Comparison of ENCODE assay signal across 9 cellular contexts in the genomic region with DNA sequence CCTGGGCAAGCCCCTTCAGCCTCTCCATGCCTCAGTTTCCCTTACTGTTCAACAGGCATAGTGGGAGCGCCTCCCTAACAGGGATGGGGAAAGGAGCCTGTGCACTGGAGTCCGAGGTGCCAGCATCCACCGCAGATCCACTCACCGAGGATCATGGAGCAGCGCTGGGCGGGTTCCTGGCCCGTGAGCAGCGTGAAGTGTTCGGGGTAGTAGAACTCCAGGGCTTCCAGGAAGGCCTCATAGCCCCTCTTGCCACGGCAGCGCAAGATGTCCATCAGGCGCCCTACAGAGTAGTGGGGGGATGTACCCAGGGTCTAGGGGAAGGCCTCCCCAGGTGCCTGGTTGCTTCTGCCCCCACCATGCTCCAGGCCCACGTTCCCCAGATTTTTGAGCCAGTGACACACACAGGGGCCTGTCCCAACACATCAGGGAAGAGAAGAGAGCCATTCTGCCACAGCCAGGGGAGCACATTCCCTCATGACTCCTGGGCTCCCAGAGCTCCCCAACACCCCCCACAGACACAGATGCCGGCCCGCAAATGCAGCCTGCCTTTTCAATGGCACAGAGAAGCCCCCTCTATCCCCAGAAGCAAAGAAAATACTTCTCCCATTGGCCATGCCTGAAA. TPM values are rescaled to one million over a fixed set of nuclear protein-coding genes. Genes with fewer than 3 reads are reported as not detected.
DNase-seq lines count a peak whose midpoint lies in the region; ATAC-seq and TF ChIP-seq lines count a peak whose summit lies in the region.
"Had no signal": no experiment of that assay in that cellular context is flagged by ENCODE, and none has a peak within 500 bp of the region (broad histone marks: within the 10 kb centered on the region; RNA-seq: fewer than 3 reads in every experiment).

No MANE protein-coding gene starts in this region.

- peaks cover 4% of the 10 kb centered on the region for H3K4me1 Mint-ChIP-seq in activated B cell treated with CpG ODN at 0.5 μM for 24 hours
- peaks cover 16% of the 10 kb centered on the region for H3K4me1 Mint-ChIP-seq in progenitor cell of endocrine pancreas (ENCODE audit: low read depth)

- no peak overlapping the region for H3K27ac Mint-ChIP-seq in activated B cell treated with CpG ODN at 0.5 μM for 24 hours
- peak overlapping the region; percentile 31 for H3K27ac Mint-ChIP-seq in progenitor cell of endocrine pancreas

- ATAC-seq in activated B cell treated with CpG ODN at 0.5 μM for 24 hours (ENCODE audit: low read depth) (no peak), HG02763 (IDR thresholded peaks at IDR 0.05; ENCODE audit: unreplicated experiment) (no peak)

- intact Hi-C loops in activated B cell treated with CpG ODN at 0.5 μM for 24 hours (cut with micrococcal nuclease), result no loop called here

- CTCF ChIA-PET in activated B cell treated with CpG ODN at 0.5 μM for 24 hours (lab: Charles Lee), result no interaction called here

- H3K4me3 Mint-ChIP-seq in activated B cell treated with CpG ODN at 0.5 μM for 24 hours, result peak overlapping the region; percentile 48
- peak overlapping the region; percentile 82 for H3K4me3 Mint-ChIP-seq in progenitor cell of endocrine pancreas (ENCODE audit: low read depth)

- H3K27me3 Mint-ChIP-seq in activated B cell treated with CpG ODN at 0.5 μM for 24 hours, result peaks cover 33% of the 10 kb centered on the region
- peaks cover 5% of the 10 kb centered on the region for H3K27me3 Mint-ChIP-seq in progenitor cell of endocrine pancreas

- H3K36me3 ChIP-seq in H7 (replicated peaks; ENCODE audit: control insufficient read depth, insufficient read depth, low read length), result no peaks in the 10 kb centered on the region

- H3K9me3 Mint-ChIP-seq in activated B cell treated with CpG ODN at 0.5 μM for 24 hours (peaks cover 2% of the 10 kb centered on the region), progenitor cell of endocrine pancreas (ENCODE audit: low read depth) (peaks cover 4% of the 10 kb centered on the region)

- DNase-seq in H7 (peak; percentile 56), activated B cell treated with CpG ODN at 0.5 μM for 24 hours (no peak), fibroblast of pulmonary artery (ENCODE audit: low read depth) (no peak), progenitor cell of endocrine pancreas (ENCODE audit: low spot score, unreplicated experiment) (no peak), NCI-H510A (lab: John Stamatoyannopoulos, UW) (no peak)
- DNase-seq in stimulated activated CD4-positive, alpha-beta T cell treated with anti-CD3 and anti-CD28 coated beads, Interleukin-4, amount 100 ng/mL, for 4 hours, result no peak
- no peak for DNase-seq in stimulated activated CD4-positive, alpha-beta T cell treated with anti-CD3 and anti-CD28 coated beads, Interleukin-1b, Interleukin-23, amount 100 ng/mL, for 48 hours
- DNase-seq: GF-D8 had no signal

- H3K4me3 ChIP-seq in H7 (ENCODE audit: insufficient read depth, low read depth, low read length) (no peak overlapping the region), fibroblast of pulmonary artery (replicated peaks; ENCODE audit: low read depth, low read length) (peak overlapping the region; percentile 61)

- TF ChIP-seq CTCF in activated B cell treated with CpG ODN at 0.5 μM for 24 hours (IDR thresholded peaks at IDR 0.05) (no peak), fibroblast of pulmonary artery (IDR thresholded peaks at IDR 0.05; ENCODE audit: low read length, missing control alignments) (no peak), progenitor cell of endocrine pancreas (IDR thresholded peaks at IDR 0.05; ENCODE audit: unreplicated experiment) (no peak)

- POLR2A ChIA-PET in activated B cell treated with CpG ODN at 0.5 μM for 24 hours (lab: Charles Lee), result interaction anchor here (0.5 kb wide), 1 partner anchor 48 kb away, joined by 3 read pairs; no protein-coding TSS in a partner anchor

- peaks cover 20% of the 10 kb centered on the region for H3K27me3 ChIP-seq in H7 (ENCODE audit: control insufficient read depth, insufficient read depth, low read length)

- H3K36me3 Mint-ChIP-seq in activated B cell treated with CpG ODN at 0.5 μM for 24 hours (ENCODE audit: low read depth) (no peaks in the 10 kb centered on the region), progenitor cell of endocrine pancreas (ENCODE audit: insufficient read depth) (peaks cover 19% of the 10 kb centered on the region)

RNA-seq across cellular contexts. Expression of gene CARD10, which starts 1.3 kb away (rescaled TPM):
- 16.5 and 18.4 TPM in 2 replicates for total RNA-seq in H7 (2014; rRNA removed; shearing (Covaris generic))
- total RNA-seq in activated B cell treated with CpG ODN at 0.5 μM for 24 hours (not detected in 2 replicates), progenitor cell of endocrine pancreas (44.1 and 46.7 TPM in 2 replicates)

RNA-seq across cellular contexts. Expression of gene MFNG, which starts 31.8 kb away (rescaled TPM):
- total RNA-seq in H7 (2014; rRNA removed; shearing (Covaris generic)), result 1.3 and 5.1 TPM in 2 replicates
- 86.1 and 90.6 TPM in 2 replicates for total RNA-seq in activated B cell treated with CpG ODN at 0.5 μM for 24 hours
- total RNA-seq in progenitor cell of endocrine pancreas, result 3.2 and 5.9 TPM in 2 replicates

RNA-seq across cellular contexts. Expression of gene CDC42EP1, which starts 42.3 kb away (rescaled TPM):
- total RNA-seq in H7 (2014; rRNA removed; shearing (Covaris generic)), result 13.3 and 22.5 TPM in 2 replicates
- total RNA-seq in activated B cell treated with CpG ODN at 0.5 μM for 24 hours, result not detected in 2 replicates
- 52.6 TPM in 2 replicates for total RNA-seq in progenitor cell of endocrine pancreas

Comparison
In these comparisons a context has a peak if more than half of its experiments do, and no peak if none do; other contexts are left out.
1. RNA of gene CARD10, which starts 1.3 kb away (total RNA-seq): 44.1 to 46.7 TPM in progenitor cell of endocrine pancreas and 16.5 to 18.4 TPM in H7; not detected in activated B cell treated with CpG ODN at 0.5 μM for 24 hours; every median in the first group is over 10 times any median in the second.
2. RNA of gene MFNG, which starts 31.8 kb away (total RNA-seq): 86.1 to 90.6 TPM in activated B cell treated with CpG ODN at 0.5 μM for 24 hours; 3.2 to 5.9 TPM in progenitor cell of endocrine pancreas and 1.3 to 5.1 TPM in H7; every median in the first group is over 10 times any median in the second.
3. RNA of gene CDC42EP1, which starts 42.3 kb away (total RNA-seq): 52.6 TPM in progenitor cell of endocrine pancreas and 13.3 to 22.5 TPM in H7; not detected in activated B cell treated with CpG ODN at 0.5 μM for 24 hours; every median in the first group is over 10 times any median in the second.